In genomic region chr2:86035883-86036789, GRCh38 we compare ENCODE assay signal across 8 cellular contexts.
A peak's percentile ranks its signal among the peaks of the same experiment; 100 is the strongest.
DNase-seq lines count a peak whose midpoint lies in the region; ATAC-seq and TF ChIP-seq lines count a peak whose summit lies in the region.

No MANE protein-coding gene starts in this region.

- TF ChIP-seq CTCF in BJ (IDR thresholded peaks at IDR 0.05; ENCODE audit: insufficient read depth, low read depth, low read length), result peak; percentile 53
- peak in 4 of 6 experiments; percentile 13 to 31 (median 27) for TF ChIP-seq CTCF in esophagus squamous epithelium (IDR thresholded peaks at IDR 0.05)
- peak; percentile 8 to 32 (median 23) for TF ChIP-seq CTCF in nephron (IDR thresholded peaks at IDR 0.05; ENCODE audit: unreplicated experiment in 3 of 3)

- H3K36me3 Mint-ChIP-seq in nephron (ENCODE audit: low read depth), result peaks cover 76% of the 10 kb centered on the region

- H3K4me3 Mint-ChIP-seq in nephron, result peak overlapping the region in 2 of 3 experiments; percentile 37 to 71

- no peaks in the 10 kb centered on the region for H3K9me3 Mint-ChIP-seq in nephron

- H3K9me3 ChIP-seq in esophagus squamous epithelium, result no peaks in the 10 kb centered on the region

- WGBS in esophagus squamous epithelium, 2 donors, result 39 to 62% methylated on average over 9 to 11 of the region's 12 CpGs

- intact Hi-C loops in esophagus squamous epithelium (cut with DNase I), result no loop called here

- H3K27me3 ChIP-seq in BJ (ENCODE audit: control insufficient read depth, insufficient read depth, low read length) (no peaks in the 10 kb centered on the region), esophagus squamous epithelium (no peaks in the 10 kb centered on the region)

- H3K4me1 Mint-ChIP-seq in nephron, result peaks cover 72% of the 10 kb centered on the region

- peaks cover 28 to 57% (median 38%) of the 10 kb centered on the region in 3 donors for H3K4me1 ChIP-seq in esophagus squamous epithelium

- TF ChIP-seq POLR2A in esophagus squamous epithelium (IDR thresholded peaks at IDR 0.05), result peak in 2 of 4 donors; percentile 19 to 63

- POLR2A ChIA-PET in BJ (lab: Charles Lee), result interaction anchor here (0.6 kb wide), 1 partner anchor 144 kb away, joined by 3 read pairs; no protein-coding TSS in a partner anchor

- H3K4me3 ChIP-seq in BJ (ENCODE audit: low read depth, low read length), result no peak overlapping the region
- H3K4me3 ChIP-seq in esophagus squamous epithelium, result peak overlapping the region in 1 of 4 donors; percentile 31

- H3K27ac ChIP-seq in esophagus squamous epithelium, result peak overlapping the region; percentile 65 to 91 (median 86)
- H3K27ac ChIP-seq in temporal lobe (ENCODE audit: low read depth, low read length), result peak overlapping the region; percentile 95

- CTCF ChIA-PET in BJ (lab: Yijun Ruan, JAX), result interaction anchor here (0.6 to 4.4 kb wide), 13 partner anchors 9 to 209 kb away, joined by 3 to 32 read pairs (median 5); partner anchors contain the start of gene ST3GAL5

- peak; percentile 53 for DNase-seq in BJ (ENCODE audit: low read depth)
- DNase-seq in NCI-H748 (lab: John Stamatoyannopoulos, UW; ENCODE audit: unreplicated experiment), result peak; percentile 53
- peak; percentile 73 for DNase-seq in activated T-cell treated with anti-CD3 and anti-CD28 coated beads, Interleukin-2, amount 50 U/mL, for 1 hour
- peak; percentile 36 for DNase-seq in esophagus squamous epithelium (lab: John Stamatoyannopoulos, UW)

- ATAC-seq in GM19035 (IDR thresholded peaks at IDR 0.05; ENCODE audit: unreplicated experiment), result peak; percentile 80
- peak; percentile 75 for ATAC-seq in HG03342 (IDR thresholded peaks at IDR 0.05; ENCODE audit: unreplicated experiment)

- H3K36me3 ChIP-seq in BJ (ENCODE audit: control insufficient read depth, insufficient read depth, low read length) (peaks cover 17% of the 10 kb centered on the region), esophagus squamous epithelium (peaks cover 12 to 87% (median 42%) of the 10 kb centered on the region in 3 donors)

- H3K27me3 Mint-ChIP-seq in nephron (ENCODE audit: low read depth), result peaks cover 4% of the 10 kb centered on the region

- peak overlapping the region; percentile 98 to 99 (median 99) for H3K27ac Mint-ChIP-seq in nephron
